Comparison of ENCODE assay signal across 8 cellular contexts in the genomic region with DNA sequence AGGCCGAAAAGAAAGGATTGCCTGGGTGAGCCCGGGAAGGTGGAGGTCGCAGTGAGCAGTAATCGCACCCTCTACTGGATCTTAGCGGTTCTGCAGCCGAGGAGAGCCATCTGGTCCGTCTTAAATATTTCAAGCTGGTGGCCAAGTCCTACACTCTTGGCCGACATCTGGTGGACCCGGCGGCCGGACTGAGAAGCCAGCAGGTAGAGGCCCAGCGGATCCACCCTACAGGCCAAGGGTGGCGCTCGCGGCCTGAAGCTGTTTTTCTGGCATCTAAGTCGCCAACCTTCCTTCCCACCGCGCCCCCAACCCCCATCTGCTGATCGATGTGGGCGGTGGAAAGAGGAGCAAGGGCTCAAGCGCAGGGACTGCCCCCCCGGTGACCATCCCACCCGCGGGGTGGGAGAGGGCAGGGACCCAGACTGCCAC. TPM values are rescaled to one million over a fixed set of nuclear protein-coding genes. Genes with fewer than 3 reads are reported as not detected.
DNase-seq lines count a peak whose midpoint lies in the region; ATAC-seq and TF ChIP-seq lines count a peak whose summit lies in the region.

No MANE protein-coding gene starts in this region.

- TF ChIP-seq CTCF in AG09319 (IDR thresholded peaks at IDR 0.05; ENCODE audit: low read depth, low read length): peak; percentile 35

- no peaks in the 10 kb centered on the region for H3K36me3 ChIP-seq in H7 (replicated peaks; ENCODE audit: control insufficient read depth, insufficient read depth, low read length)

- no peaks in the 10 kb centered on the region for H3K27me3 ChIP-seq in H7 (ENCODE audit: control insufficient read depth, insufficient read depth, low read length)

- ATAC-seq in HG03432 (IDR thresholded peaks at IDR 0.05; ENCODE audit: unreplicated experiment) (no peak), GM21390 (IDR thresholded peaks at IDR 0.05; ENCODE audit: unreplicated experiment) (no peak), HG03045 (IDR thresholded peaks at IDR 0.05; ENCODE audit: unreplicated experiment) (no peak)

- H3K4me3 ChIP-seq in H7 (ENCODE audit: insufficient read depth, low read depth, low read length): no peak overlapping the region

- DNase-seq in AG09319 (ENCODE audit: extremely low read depth, low read depth) (no peak), H7 (peak; percentile 57), astrocyte of the hippocampus (ENCODE audit: low read depth, low spot score) (peak; percentile 42), left kidney (ENCODE audit: low read depth, low spot score) (peak; percentile 82), medulla oblongata (ENCODE audit: extremely low spot score) (no peak)

RNA-seq across cellular contexts. Expression of a gene that starts 46.5 kb away (rescaled TPM):
- 18.9 and 28.2 TPM in 2 replicates for total RNA-seq in H7 (2014; rRNA removed; shearing (Covaris generic))

Comparison
In these comparisons a context has a peak if more than half of its experiments do, and no peak if none do; other contexts are left out.
1. DNase-seq: peak in H7 (single experiment), astrocyte of the hippocampus (single experiment) and left kidney (single experiment); none in AG09319 (single experiment) and medulla oblongata (single experiment).